In genomic region chr14:75044322-75044721, GRCh38 we compare ENCODE assay signal across 15 cellular contexts. TPM values are rescaled to one million over a fixed set of nuclear protein-coding genes. Genes with fewer than 3 reads are reported as not detected.
DNase-seq lines count a peak whose midpoint lies in the region; ATAC-seq, FAIRE-seq and TF ChIP-seq lines count a peak whose summit lies in the region.
"Had no signal": no experiment of that assay in that cellular context is flagged by ENCODE, and none has a peak within 500 bp of the region (broad histone marks: within the 10 kb centered on the region; RNA-seq: fewer than 3 reads in every experiment).

No MANE protein-coding gene starts in this region.

- H3K4me3 ChIP-seq in IMR-90 (ENCODE audit: insufficient read depth, low read depth, low read length) (no peak overlapping the region), astrocyte (ENCODE audit: insufficient read depth, low read depth, low read length) (no peak overlapping the region), hepatocyte (no peak overlapping the region)

- H4K20me1 ChIP-seq in IMR-90 (ENCODE audit: insufficient read depth, low read length) (no peaks in the 10 kb centered on the region), astrocyte (ENCODE audit: insufficient read depth, low read length) (no peaks in the 10 kb centered on the region), hepatocyte (ENCODE audit: insufficient read depth, poor library complexity, severe bottlenecking) (no peaks in the 10 kb centered on the region)

- H3K27ac Mint-ChIP-seq in astrocyte (ENCODE audit: unreplicated experiment) = no peak overlapping the region
- H3K27ac Mint-ChIP-seq: activated CD8-positive, alpha-beta memory T cell treated with anti-CD3 and anti-CD28 coated beads, Interleukin-2, amount 10 ng/mL, durations not matched to agents 7 days and 5 days; CD4-positive, CD25-positive, alpha-beta regulatory T cell; natural killer cell had no signal

- no peak overlapping the region for H3K14ac ChIP-seq in IMR-90 (replicated peaks; ENCODE audit: low read depth, low read length)

- DNase-seq in AG08396 (ENCODE audit: low spot score) (peak; percentile 33), IMR-90 (peak; percentile 86), astrocyte (ENCODE audit: low read depth) (peak; percentile 81), hepatocyte (ENCODE audit: low spot score) (no peak), mucosa of gallbladder (ENCODE audit: low spot score) (no peak), NCI-H2081 treated with DMSO at 0.1 percent for 48 hours (lab: John Stamatoyannopoulos, UW) (no peak)
- DNase-seq: activated CD8-positive, alpha-beta memory T cell treated with anti-CD3 and anti-CD28 coated beads, Interleukin-2, amount 10 ng/mL, durations not matched to agents 7 days and 5 days; aorta; CD4-positive, CD25-positive, alpha-beta regulatory T cell; GOT3; natural killer cell; NCI-H187 had no signal

- no peak overlapping the region for H4K91ac ChIP-seq in IMR-90 (ENCODE audit: insufficient read depth, low read depth, low read length)

- no peak overlapping the region for H2BK120ac ChIP-seq in IMR-90 (ENCODE audit: low read depth, low read length)

- H3K36me3 ChIP-seq in IMR-90 (ENCODE audit: control insufficient read depth, insufficient read depth, low read length) = no peaks in the 10 kb centered on the region
- H3K36me3 ChIP-seq in astrocyte (ENCODE audit: insufficient read depth, low read length) = no peaks in the 10 kb centered on the region
- no peaks in the 10 kb centered on the region for H3K36me3 ChIP-seq in hepatocyte (replicated peaks; ENCODE audit: insufficient read depth, low read depth)

- WGBS in IMR-90 (ENCODE audit: extremely low coverage in 2 of 2, insufficient read length in 1 of 2), 2 experiments = no CpG with 5 or more reads among the region's 2 CpGs
- WGBS in hepatocyte (ENCODE audit: low lambda C conversion rate, missing lambda C conversion rate) = 48% methylated on average over 2 of the region's 2 CpGs

- peaks cover 7% of the 10 kb centered on the region for H3K79me2 ChIP-seq in astrocyte (ENCODE audit: insufficient read depth, low read length)
- peaks cover 29% of the 10 kb centered on the region for H3K79me2 ChIP-seq in hepatocyte

- no peak for TF ChIP-seq POLR2A in IMR-90 (IDR thresholded peaks at IDR 0.05; ENCODE audit: low read depth, low read length)

- H2AK9ac ChIP-seq in IMR-90 (replicated peaks; ENCODE audit: low read depth, low read length, poor library complexity) = no peak overlapping the region

- H2BK5ac ChIP-seq in IMR-90 (ENCODE audit: low read depth, low read length, poor library complexity, severe bottlenecking) = peak overlapping the region; percentile 3

- H3K79me1 ChIP-seq in IMR-90 (ENCODE audit: low read depth in 1 of 2, low read length in 2 of 2) = peaks cover 9 to 28% of the 10 kb centered on the region in 2 experiments; a peak in 2 of 4 replicates

- in situ Hi-C loops in IMR-90 (cut with MboI; ENCODE audit: low sequenced_read_pairs) = no loop called here

- peak overlapping the region; percentile 2; the same call in 1 of the 2 replicates for H3K4me2 ChIP-seq in IMR-90 (ENCODE audit: low read depth, low read length)
- peak overlapping the region; percentile 53 for H3K4me2 ChIP-seq in astrocyte (ENCODE audit: low read length)
- peak overlapping the region; percentile 28 for H3K4me2 ChIP-seq in hepatocyte

- no peak overlapping the region for H3K56ac ChIP-seq in IMR-90 (ENCODE audit: extremely low read depth, insufficient read depth, low read length)

- H4K8ac ChIP-seq in IMR-90 (ENCODE audit: low read depth in 2 of 2, low read length in 2 of 2) = no peak overlapping the region; a peak in 1 of 4 replicates

- peaks cover 16% of the 10 kb centered on the region for H3K9me1 ChIP-seq in IMR-90 (ENCODE audit: insufficient read depth, low read length)

- no peak overlapping the region for H3K4ac ChIP-seq in IMR-90 (ENCODE audit: low read depth, low read length)

- no TSS peak for BruUV-seq in IMR-90 (replicated peaks; lab: Mats Ljungman, UMichigan)

- TF ChIP-seq CTCF in IMR-90 (conservative IDR thresholded peaks at IDR 0.05; ENCODE audit: low read depth, low read length) (no peak), astrocyte (IDR thresholded peaks at IDR 0.05; ENCODE audit: insufficient read depth, low read depth, low read length) (no peak), hepatocyte (IDR thresholded peaks at IDR 0.05; ENCODE audit: poor library complexity) (no peak)

- no peak overlapping the region for H2BK20ac ChIP-seq in IMR-90 (ENCODE audit: low read depth, low read length)

- FAIRE-seq in astrocyte (lab: Jason Lieb, UNC) = peak; percentile 26
- FAIRE-seq: urothelium cell line had no signal

- H2AK5ac ChIP-seq in IMR-90 (ENCODE audit: low read depth, low read length) = no peak overlapping the region

- H4K5ac ChIP-seq in IMR-90 (ENCODE audit: low read depth, low read length) = no peak overlapping the region

- H3K27ac ChIP-seq in IMR-90 (ENCODE audit: insufficient read depth, low read length) (no peak overlapping the region), astrocyte (ENCODE audit: low read depth, low read length) (no peak overlapping the region), hepatocyte (peak overlapping the region; percentile 32)

- intact Hi-C loops in IMR-90 (cut with micrococcal nuclease) = no loop called here

- H3K4me3 Mint-ChIP-seq in astrocyte (ENCODE audit: unreplicated experiment) = no peak overlapping the region
- H3K4me3 Mint-ChIP-seq: activated CD8-positive, alpha-beta memory T cell treated with anti-CD3 and anti-CD28 coated beads, Interleukin-2, amount 10 ng/mL, durations not matched to agents 7 days and 5 days; natural killer cell had no signal

- H3K9ac ChIP-seq in IMR-90 (ENCODE audit: low read depth, low read length) = no peak overlapping the region
- no peak overlapping the region for H3K9ac ChIP-seq in astrocyte (ENCODE audit: low read length)

- H3K9me3 Mint-ChIP-seq in astrocyte (ENCODE audit: unreplicated experiment) = no peaks in the 10 kb centered on the region
- H3K9me3 Mint-ChIP-seq: CD4-positive, CD25-positive, alpha-beta regulatory T cell; natural killer cell had no signal

- POLR2A ChIA-PET in IMR-90 (lab: Charles Lee; ENCODE audit: unreplicated experiment) = interaction anchor here (0.7 kb wide), 1 partner anchor 508 kb away, joined by 3 read pairs; no protein-coding TSS in a partner anchor

- no peak overlapping the region for H2BK15ac ChIP-seq in IMR-90 (ENCODE audit: low read depth, low read length)

- no peak for TF ChIP-seq RAD21 in IMR-90 (IDR thresholded peaks at IDR 0.05; ENCODE audit: low read length)

- ATAC-seq in IMR-90 (ENCODE audit: low read depth) (peak; percentile 51), HG03039 (IDR thresholded peaks at IDR 0.05; ENCODE audit: unreplicated experiment) (no peak), HG02884 (IDR thresholded peaks at IDR 0.05; ENCODE audit: unreplicated experiment) (no peak)
- ATAC-seq: activated CD8-positive, alpha-beta memory T cell treated with anti-CD3 and anti-CD28 coated beads, Interleukin-2, amount 10 ng/mL, durations not matched to agents 7 days and 5 days; natural killer cell had no signal

- no peak overlapping the region; the same call in 1 of the 2 replicates for H3K23ac ChIP-seq in IMR-90 (ENCODE audit: low read depth, low read length)

- H3K36me3 Mint-ChIP-seq in astrocyte (ENCODE audit: low read depth, unreplicated experiment) = no peaks in the 10 kb centered on the region
- H3K36me3 Mint-ChIP-seq: natural killer cell had no signal

- H3K18ac ChIP-seq in IMR-90 (ENCODE audit: low read depth, low read length) = no peak overlapping the region

- CTCF ChIA-PET in IMR-90 (lab: Yijun Ruan, JAX) = no interaction called here

- H2AFZ ChIP-seq in IMR-90 (replicated peaks; ENCODE audit: low read length, poor library complexity) (no peak overlapping the region), astrocyte (ENCODE audit: low read depth, low read length) (no peak overlapping the region), hepatocyte (no peak overlapping the region)

- H3K4me1 ChIP-seq in IMR-90 (ENCODE audit: control insufficient read depth, insufficient read depth, low read length) (peaks cover 15% of the 10 kb centered on the region), astrocyte (ENCODE audit: insufficient read depth, low read length) (peaks cover 12% of the 10 kb centered on the region), hepatocyte (ENCODE audit: insufficient read depth) (peaks cover 8% of the 10 kb centered on the region)

- H3K9me3 ChIP-seq in IMR-90 (ENCODE audit: control insufficient read depth, insufficient read depth, low read length) = no peaks in the 10 kb centered on the region
- no peaks in the 10 kb centered on the region for H3K9me3 ChIP-seq in astrocyte (ENCODE audit: insufficient read depth, low read depth, low read length)
- H3K9me3 ChIP-seq in hepatocyte (ENCODE audit: low read depth) = no peaks in the 10 kb centered on the region

- H3K4me1 Mint-ChIP-seq in astrocyte (ENCODE audit: low read depth, unreplicated experiment) = peaks cover 25% of the 10 kb centered on the region

- dilution Hi-C loops in IMR-90 (cut with HindIII; ENCODE audit: low sequenced_read_pairs, unreplicated experiment) = no loop called here

- no peaks in the 10 kb centered on the region for H3K27me3 Mint-ChIP-seq in astrocyte (ENCODE audit: low read depth, unreplicated experiment)
- H3K27me3 Mint-ChIP-seq: activated CD8-positive, alpha-beta memory T cell treated with anti-CD3 and anti-CD28 coated beads, Interleukin-2, amount 10 ng/mL, durations not matched to agents 7 days and 5 days; CD4-positive, CD25-positive, alpha-beta regulatory T cell had no signal

- no peaks in the 10 kb centered on the region for H3K9me2 ChIP-seq in hepatocyte (replicated peaks; ENCODE audit: insufficient read depth)

- H3K27me3 ChIP-seq in IMR-90 (ENCODE audit: control insufficient read depth, insufficient read depth, low read length) (no peaks in the 10 kb centered on the region), astrocyte (ENCODE audit: insufficient read depth, low read length) (no peaks in the 10 kb centered on the region), hepatocyte (no peaks in the 10 kb centered on the region)

RNA-seq across cellular contexts. Expression of gene MLH3, which starts 6.9 kb away (rescaled TPM):
- total RNA-seq in IMR-90 (2012; rRNA removed) (14.7 and 16.9 TPM in 2 replicates), astrocyte (12.7 and 12.9 TPM in 2 replicates), hepatocyte (15.6 and 21.3 TPM in 2 replicates), mucosa of gallbladder (33.2 TPM)
- polyA plus RNA-seq in IMR-90 (2012; rRNA removed) (5.1 and 5.6 TPM in 2 replicates), hepatocyte (8.5 and 9.9 TPM in 2 replicates)
- polyA plus RNA-seq in IMR-90 (2012; cell fraction: cytosol; rRNA removed) = 1.5 and 2.0 TPM in 2 replicates
- polyA plus RNA-seq in IMR-90 (2012; cell fraction: nucleus; rRNA removed; ENCODE audit: low replicate concordance) = 5.1 and 14.7 TPM in 2 replicates

RNA-seq across cellular contexts. Expression of gene ACYP1, which starts 19.5 kb away (rescaled TPM):
- total RNA-seq in IMR-90 (2012; rRNA removed) = 4.1 and 6.9 TPM in 2 replicates
- 17.4 and 24.0 TPM in 2 replicates for polyA plus RNA-seq in IMR-90 (2012; rRNA removed)
- polyA plus RNA-seq in IMR-90 (2012; cell fraction: cytosol; rRNA removed) = 4.5 and 5.8 TPM in 2 replicates
- polyA plus RNA-seq in IMR-90 (2012; cell fraction: nucleus; rRNA removed; ENCODE audit: low replicate concordance) = 1.8 and 13.7 TPM in 2 replicates
- 6.9 and 8.9 TPM in 2 replicates for total RNA-seq in astrocyte
- 7.1 and 9.5 TPM in 2 replicates for total RNA-seq in hepatocyte
- 13.5 and 19.5 TPM in 2 replicates for polyA plus RNA-seq in hepatocyte
- total RNA-seq in mucosa of gallbladder = 16.5 TPM

RNA-seq across cellular contexts. Expression of gene ZC2HC1C, which starts 25.1 kb away (rescaled TPM):
- total RNA-seq in IMR-90 (2012; rRNA removed) (0.28 and 0.54 TPM in 2 replicates), astrocyte (1.4 and 1.7 TPM in 2 replicates), hepatocyte (1.7 and 14.9 TPM in 2 replicates), mucosa of gallbladder (3.9 TPM)
- polyA plus RNA-seq in IMR-90 (2012; rRNA removed) (0.15 and 0.36 TPM in 2 replicates), hepatocyte (1.1 and 3.8 TPM in 2 replicates)
- 0.11 and 0.13 TPM in 2 replicates for polyA plus RNA-seq in IMR-90 (2012; cell fraction: cytosol; rRNA removed)
- polyA plus RNA-seq in IMR-90 (2012; cell fraction: nucleus; rRNA removed; ENCODE audit: low replicate concordance) = 0.09 and 0.34 TPM in 2 replicates

RNA-seq across cellular contexts. Expression of gene EIF2B2, which starts 41.6 kb away (rescaled TPM):
- total RNA-seq in IMR-90 (2012; rRNA removed) = 69.4 and 70.1 TPM in 2 replicates
- polyA plus RNA-seq in IMR-90 (2012; rRNA removed) = 63.6 and 73.9 TPM in 2 replicates
- polyA plus RNA-seq in IMR-90 (2012; cell fraction: cytosol; rRNA removed) = 54.6 and 57.1 TPM in 2 replicates
- 33.1 and 55.7 TPM in 2 replicates for polyA plus RNA-seq in IMR-90 (2012; cell fraction: nucleus; rRNA removed; ENCODE audit: low replicate concordance)
- total RNA-seq in astrocyte = 37.7 TPM in 2 replicates
- total RNA-seq in hepatocyte = 35.7 and 45.2 TPM in 2 replicates
- polyA plus RNA-seq in hepatocyte = 75.6 and 93.2 TPM in 2 replicates
- 51.7 TPM for total RNA-seq in mucosa of gallbladder

Comparison
In these comparisons a context has a peak if more than half of its experiments do, and no peak if none do; other contexts are left out.
1. DNase-seq: peak in AG08396 (single experiment), IMR-90 (single experiment) and astrocyte (single experiment); none in hepatocyte (single experiment), mucosa of gallbladder (single experiment) and NCI-H2081 treated with DMSO at 0.1 percent for 48 hours (single experiment).
2. H3K4me2 ChIP-seq: peak in every context shown above with its lines; median percentile 53 in astrocyte; 28 in hepatocyte; 2 in IMR-90.